ENCODE assay signal across 19 cellular contexts in the genomic region with DNA sequence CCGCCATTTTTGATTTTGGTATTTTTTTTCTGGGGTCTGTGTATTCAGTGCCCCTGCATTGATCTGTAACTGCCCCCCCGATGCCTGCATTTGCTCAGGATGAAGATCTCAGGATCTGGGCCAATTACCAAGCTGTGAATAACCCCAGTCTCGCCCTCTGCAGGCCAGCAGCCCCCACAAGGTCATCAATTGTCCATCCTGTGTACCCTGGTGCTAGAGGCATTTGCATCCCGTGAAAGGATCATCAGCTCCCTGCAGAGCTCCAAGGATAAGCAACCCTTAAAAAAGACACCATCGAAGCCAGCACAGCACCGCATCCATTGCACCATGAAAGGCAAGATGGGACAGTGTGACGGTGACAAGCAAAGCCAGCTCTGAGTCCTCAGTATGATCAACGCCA.
DNase-seq lines count a peak whose midpoint lies in the region; ATAC-seq and TF ChIP-seq lines count a peak whose summit lies in the region.
"Had no signal": no experiment of that assay in that cellular context is flagged by ENCODE, and none has a peak within 500 bp of the region (broad histone marks: within the 10 kb centered on the region; RNA-seq: fewer than 3 reads in every experiment).

No MANE protein-coding gene starts in this region.

- no peaks in the 10 kb centered on the region for H3K9me3 Mint-ChIP-seq in osteocyte (ENCODE audit: unreplicated experiment)
- no peaks in the 10 kb centered on the region for H3K9me3 Mint-ChIP-seq in activated T-cell treated with anti-CD3 and anti-CD28 coated beads, Interleukin-2, amount 50 U/mL, for 4 hours

- H3K9me3 ChIP-seq in iPS DF 6.9 (ENCODE audit: control insufficient read depth, insufficient read depth, low read length), result no peaks in the 10 kb centered on the region
- H3K9me3 ChIP-seq: A549, HAP-1 had no signal

- no peak for ATAC-seq in activated T-cell treated with anti-CD3 and anti-CD28 coated beads, Interleukin-2, amount 50 U/mL, for 4 hours
- ATAC-seq: A549, PC-3 had no signal

- no peak overlapping the region for H3K27ac ChIP-seq in iPS DF 6.9 (ENCODE audit: low read length)
- H3K27ac ChIP-seq: A549; BLaER1 treated with 17β-estradiol and CSF1 and Interleukin-3, amounts not matched to agents 10 nM and 100 nM; RWPE1 had no signal

- no peaks in the 10 kb centered on the region for H3K36me3 Mint-ChIP-seq in osteocyte (ENCODE audit: unreplicated experiment)
- no peaks in the 10 kb centered on the region for H3K36me3 Mint-ChIP-seq in activated T-cell treated with anti-CD3 and anti-CD28 coated beads, Interleukin-2, amount 50 U/mL, for 4 hours (ENCODE audit: insufficient read depth)
- H3K36me3 Mint-ChIP-seq: CD8-positive, alpha-beta memory T cell had no signal

- no peak overlapping the region for H3K4me3 Mint-ChIP-seq in osteocyte (ENCODE audit: unreplicated experiment)
- H3K4me3 Mint-ChIP-seq in activated T-cell treated with anti-CD3 and anti-CD28 coated beads, Interleukin-2, amount 50 U/mL, for 4 hours, result no peak overlapping the region
- H3K4me3 Mint-ChIP-seq: CD8-positive, alpha-beta memory T cell had no signal

- no peaks in the 10 kb centered on the region for H3K36me3 ChIP-seq in iPS DF 6.9 (ENCODE audit: control insufficient read depth, insufficient read depth, low read length)
- H3K36me3 ChIP-seq: BLaER1 treated with 17β-estradiol and CSF1 and Interleukin-3, amounts not matched to agents 10 nM and 100 nM; HAP-1 had no signal

- H3K27me3 ChIP-seq in iPS DF 6.9 (ENCODE audit: control insufficient read depth, insufficient read depth, low read length), result no peaks in the 10 kb centered on the region
- H3K27me3 ChIP-seq: BLaER1 treated with 17β-estradiol and CSF1 and Interleukin-3, amounts not matched to agents 10 nM and 100 nM had no signal

- no peak for TF ChIP-seq CTCF in osteocyte (IDR thresholded peaks at IDR 0.05)

- H3K27me3 Mint-ChIP-seq in osteocyte (ENCODE audit: unreplicated experiment), result peaks cover 3% of the 10 kb centered on the region
- peaks cover 4% of the 10 kb centered on the region for H3K27me3 Mint-ChIP-seq in activated T-cell treated with anti-CD3 and anti-CD28 coated beads, Interleukin-2, amount 50 U/mL, for 4 hours (ENCODE audit: low read depth)

- DNase-seq in NCI-H146 (lab: John Stamatoyannopoulos, UW) (peak; percentile 11), NCI-H146 treated with DMSO at 0.1 percent for 48 hours (lab: John Stamatoyannopoulos, UW; ENCODE audit: unreplicated experiment) (no peak), NCI-H2171 (lab: John Stamatoyannopoulos, UW) (peak; percentile 6), iPS DF 6.9 (ENCODE audit: low read depth, low spot score) (peak; percentile 13), osteocyte (ENCODE audit: extremely low spot score, unreplicated experiment) (peak; percentile 54), OCI-M1 (lab: John Stamatoyannopoulos, UW) (no peak)
- no peak for DNase-seq in activated CD4-positive, alpha-beta T cell treated with anti-CD3 and anti-CD28 coated beads, Interleukin-2, amount 50 U/mL, for 48 hours
- DNase-seq in activated T-cell treated with anti-CD3 and anti-CD28 coated beads, Interleukin-2, amount 50 U/mL, for 4 hours, result no peak
- DNase-seq: CD8-positive, alpha-beta memory T cell; EL; MV-4-11; NCI-H1436 treated with DMSO at 0.1 percent for 48 hours; NCI-H2107; NCI-H69; PC-3 had no signal

- H3K4me1 Mint-ChIP-seq in osteocyte (ENCODE audit: unreplicated experiment), result no peaks in the 10 kb centered on the region
- H3K4me1 Mint-ChIP-seq in activated T-cell treated with anti-CD3 and anti-CD28 coated beads, Interleukin-2, amount 50 U/mL, for 4 hours (ENCODE audit: low read depth), result no peaks in the 10 kb centered on the region
- H3K4me1 Mint-ChIP-seq: CD8-positive, alpha-beta memory T cell had no signal

- no peaks in the 10 kb centered on the region for H3K4me1 ChIP-seq in iPS DF 6.9 (ENCODE audit: control insufficient read depth, insufficient read depth, low read length)
- H3K4me1 ChIP-seq: A549, HAP-1 had no signal

- no peak overlapping the region for H3K4me3 ChIP-seq in iPS DF 6.9 (ENCODE audit: low read length)
- H3K4me3 ChIP-seq: A549; BLaER1 treated with 17β-estradiol and CSF1 and Interleukin-3, amounts not matched to agents 10 nM and 100 nM; HAP-1 had no signal

- WGBS in iPS DF 6.9 (ENCODE audit: insufficient coverage, insufficient read length), result no CpG with 5 or more reads among the region's 8 CpGs

- H3K27ac Mint-ChIP-seq in osteocyte (ENCODE audit: unreplicated experiment), result no peak overlapping the region
- H3K27ac Mint-ChIP-seq: CD8-positive, alpha-beta memory T cell had no signal

Comparison
In these comparisons a context has a peak if more than half of its experiments do, and no peak if none do; other contexts are left out.
1. DNase-seq: peak in NCI-H146 (single experiment), NCI-H2171 (single experiment), iPS DF 6.9 (single experiment) and osteocyte (single experiment); none in NCI-H146 treated with DMSO at 0.1 percent for 48 hours (single experiment), OCI-M1 (single experiment), activated CD4-positive, alpha-beta T cell treated with anti-CD3 and anti-CD28 coated beads, Interleukin-2, amount 50 U/mL, for 48 hours (0 of 2) and activated T-cell treated with anti-CD3 and anti-CD28 coated beads, Interleukin-2, amount 50 U/mL, for 4 hours (single experiment).